1 cellular context compared by ENCODE assay signal in the genomic region with DNA sequence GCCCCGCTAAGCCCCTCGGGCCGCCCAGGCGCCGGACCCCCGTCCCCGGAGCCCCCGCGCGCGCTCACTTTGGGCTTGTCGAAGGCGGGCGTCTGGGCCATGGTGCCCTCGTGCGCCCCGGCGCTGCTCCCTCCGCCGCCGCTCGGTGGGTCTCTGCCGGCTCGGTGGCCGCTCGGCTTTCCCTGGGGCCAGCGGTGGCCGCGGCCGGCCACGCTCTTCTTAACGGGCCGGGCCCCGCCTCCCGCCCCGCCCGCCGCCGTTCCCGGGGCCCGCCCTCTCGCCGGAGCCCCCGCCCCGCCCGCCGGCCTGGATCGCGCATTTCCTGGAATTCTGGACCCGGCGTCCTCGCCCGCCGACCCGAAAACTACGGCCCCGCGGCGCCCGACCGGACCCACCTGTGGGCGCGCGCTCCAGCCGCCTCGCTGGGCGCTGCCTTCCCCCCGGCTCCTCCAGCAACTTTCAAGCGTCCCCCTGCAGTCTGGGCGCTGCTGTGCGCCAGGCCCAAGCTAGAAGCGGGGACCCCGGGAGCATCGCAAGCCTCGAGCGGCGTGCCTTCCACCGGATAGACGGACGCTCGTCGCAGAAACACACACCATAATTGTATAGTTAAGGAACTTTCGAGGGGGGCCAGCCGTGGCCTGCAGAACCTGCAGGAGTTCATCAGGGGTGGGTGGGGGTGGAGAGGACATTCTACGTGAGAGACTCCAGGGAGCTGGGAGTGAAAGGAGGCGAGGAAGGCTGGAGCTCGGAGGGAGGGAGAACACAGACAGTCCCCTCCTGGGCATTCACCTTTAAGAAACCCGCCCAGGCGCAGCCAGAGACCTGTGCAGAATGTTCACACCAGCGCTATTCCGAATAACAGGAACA.
TF ChIP-seq lines count a peak whose summit lies in the region.

TSS of gene ADA (minus strand) at position 193 of the 867 bp plus-strand sequence. CDS start at position 101, 92 bp downstream.

TF ChIP-seq in HepG2, 621 proteins besides CTCF, POLR2A, EP300 and RAD21 (continued from another document and continues in another):
- TF ChIP-seq RXRB (CRISPR knock-in tag; IDR thresholded peaks at IDR 0.05; ENCODE audit: borderline replicate concordance) (no peak), THAP8 (CRISPR knock-in tag; IDR thresholded peaks at IDR 0.05; ENCODE audit: borderline replicate concordance) (no peak), ZNF609 (CRISPR knock-in tag; IDR thresholded peaks at IDR 0.05; ENCODE audit: borderline replicate concordance) (no peak; the same call in 1 of the 2 replicates), SRSF4 (IDR thresholded peaks at IDR 0.05; ENCODE audit: low read depth, low read length, poor library complexity, severe bottlenecking) (no peak), PHF20 (CRISPR knock-in tag; IDR thresholded peaks at IDR 0.05) (0 out of 2 replicates have a peak, but pooled peaks have one; percentile 22), LCORL (IDR thresholded peaks at IDR 0.05) (no peak), LCORL (CRISPR knock-in tag; IDR thresholded peaks at IDR 0.05) (peak; percentile 38; the same call in 1 of the 2 replicates), SP1 (IDR thresholded peaks at IDR 0.05) (no peak), SP1 (CRISPR knock-in tag; IDR thresholded peaks at IDR 0.05) (peak; percentile 73), ARHGAP35 (CRISPR knock-in tag; IDR thresholded peaks at IDR 0.05; ENCODE audit: borderline replicate concordance) (peak; percentile 47; the same call in 1 of the 2 replicates), ZC3H4 (CRISPR knock-in tag; IDR thresholded peaks at IDR 0.05; ENCODE audit: borderline replicate concordance) (no peak), ZNF724P (CRISPR knock-in tag; IDR thresholded peaks at IDR 0.05; ENCODE audit: borderline replicate concordance) (no peak; the same call in 1 of the 2 replicates), ATF2 (CRISPR knock-in tag; IDR thresholded peaks at IDR 0.05) (no peak), KMT2B (CRISPR knock-in tag; IDR thresholded peaks at IDR 0.05) (peak; percentile 56; the same call in 1 of the 2 replicates), NAIF1 (CRISPR knock-in tag; IDR thresholded peaks at IDR 0.05; ENCODE audit: borderline replicate concordance) (no peak; the same call in 1 of the 2 replicates), RNF219 (CRISPR knock-in tag; IDR thresholded peaks at IDR 0.05) (no peak), ZNF577 (CRISPR knock-in tag; IDR thresholded peaks at IDR 0.05; ENCODE audit: borderline replicate concordance, low read depth) (no peak), ZNF235 (CRISPR knock-in tag; IDR thresholded peaks at IDR 0.05; ENCODE audit: borderline replicate concordance) (peak; percentile 72; the same call in 1 of the 2 replicates), ZNF607 (CRISPR knock-in tag; IDR thresholded peaks at IDR 0.05; ENCODE audit: borderline replicate concordance) (no peak), ZNF121 (CRISPR knock-in tag; IDR thresholded peaks at IDR 0.05) (no peak), CCDC6 (CRISPR knock-in tag; IDR thresholded peaks at IDR 0.05) (peak; percentile 74; the same call in 1 of the 2 replicates), REPIN1 (CRISPR knock-in tag; IDR thresholded peaks at IDR 0.05; ENCODE audit: borderline replicate concordance, low read depth) (peak; percentile 29; the same call in 1 of the 2 replicates), IRX3 (CRISPR knock-in tag; IDR thresholded peaks at IDR 0.05; ENCODE audit: borderline replicate concordance, low read depth) (0 out of 2 replicates have a peak, but pooled peaks have one; percentile 59), DNMT1 (CRISPR knock-in tag; IDR thresholded peaks at IDR 0.05) (no peak), RELA (CRISPR knock-in tag; IDR thresholded peaks at IDR 0.05) (no peak), ZNF317 (CRISPR knock-in tag; IDR thresholded peaks at IDR 0.05) (no peak), HCFC1 (IDR thresholded peaks at IDR 0.05; ENCODE audit: low read depth, low read length) (no peak), ZNF354B (CRISPR knock-in tag; IDR thresholded peaks at IDR 0.05) (no peak), ETV6 (CRISPR knock-in tag; conservative IDR thresholded peaks at IDR 0.05) (no peak), MED1 (CRISPR knock-in tag; IDR thresholded peaks at IDR 0.05) (no peak), ZNF263 (CRISPR knock-in tag; IDR thresholded peaks at IDR 0.05) (no peak), ZNF180 (CRISPR knock-in tag; IDR thresholded peaks at IDR 0.05; ENCODE audit: borderline replicate concordance, low read depth) (no peak)
- TF ChIP-seq, protein P1, sequence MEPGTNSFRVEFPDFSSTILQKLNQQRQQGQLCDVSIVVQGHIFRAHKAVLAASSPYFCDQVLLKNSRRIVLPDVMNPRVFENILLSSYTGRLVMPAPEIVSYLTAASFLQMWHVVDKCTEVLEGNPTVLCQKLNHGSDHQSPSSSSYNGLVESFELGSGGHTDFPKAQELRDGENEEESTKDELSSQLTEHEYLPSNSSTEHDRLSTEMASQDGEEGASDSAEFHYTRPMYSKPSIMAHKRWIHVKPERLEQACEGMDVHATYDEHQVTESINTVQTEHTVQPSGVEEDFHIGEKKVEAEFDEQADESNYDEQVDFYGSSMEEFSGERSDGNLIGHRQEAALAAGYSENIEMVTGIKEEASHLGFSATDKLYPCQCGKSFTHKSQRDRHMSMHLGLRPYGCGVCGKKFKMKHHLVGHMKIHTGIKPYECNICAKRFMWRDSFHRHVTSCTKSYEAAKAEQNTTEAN (CRISPR knock-in tag; conservative IDR thresholded peaks at IDR 0.05), result no peak
- TF ChIP-seq, protein P2, sequence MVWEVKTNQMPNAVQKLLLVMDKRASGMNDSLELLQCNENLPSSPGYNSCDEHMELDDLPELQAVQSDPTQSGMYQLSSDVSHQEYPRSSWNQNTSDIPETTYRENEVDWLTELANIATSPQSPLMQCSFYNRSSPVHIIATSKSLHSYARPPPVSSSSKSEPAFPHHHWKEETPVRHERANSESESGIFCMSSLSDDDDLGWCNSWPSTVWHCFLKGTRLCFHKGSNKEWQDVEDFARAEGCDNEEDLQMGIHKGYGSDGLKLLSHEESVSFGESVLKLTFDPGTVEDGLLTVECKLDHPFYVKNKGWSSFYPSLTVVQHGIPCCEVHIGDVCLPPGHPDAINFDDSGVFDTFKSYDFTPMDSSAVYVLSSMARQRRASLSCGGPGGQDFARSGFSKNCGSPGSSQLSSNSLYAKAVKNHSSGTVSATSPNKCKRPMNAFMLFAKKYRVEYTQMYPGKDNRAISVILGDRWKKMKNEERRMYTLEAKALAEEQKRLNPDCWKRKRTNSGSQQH (CRISPR knock-in tag; IDR thresholded peaks at IDR 0.05; ENCODE audit: low read depth), result no peak
- TF ChIP-seq, protein P3, sequence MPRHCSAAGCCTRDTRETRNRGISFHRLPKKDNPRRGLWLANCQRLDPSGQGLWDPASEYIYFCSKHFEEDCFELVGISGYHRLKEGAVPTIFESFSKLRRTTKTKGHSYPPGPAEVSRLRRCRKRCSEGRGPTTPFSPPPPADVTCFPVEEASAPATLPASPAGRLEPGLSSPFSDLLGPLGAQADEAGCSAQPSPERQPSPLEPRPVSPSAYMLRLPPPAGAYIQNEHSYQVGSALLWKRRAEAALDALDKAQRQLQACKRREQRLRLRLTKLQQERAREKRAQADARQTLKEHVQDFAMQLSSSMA (CRISPR knock-in tag; IDR thresholded peaks at IDR 0.05), result peak; percentile 44; the same call in 1 of the 2 replicates
- TF ChIP-seq, protein P4, sequence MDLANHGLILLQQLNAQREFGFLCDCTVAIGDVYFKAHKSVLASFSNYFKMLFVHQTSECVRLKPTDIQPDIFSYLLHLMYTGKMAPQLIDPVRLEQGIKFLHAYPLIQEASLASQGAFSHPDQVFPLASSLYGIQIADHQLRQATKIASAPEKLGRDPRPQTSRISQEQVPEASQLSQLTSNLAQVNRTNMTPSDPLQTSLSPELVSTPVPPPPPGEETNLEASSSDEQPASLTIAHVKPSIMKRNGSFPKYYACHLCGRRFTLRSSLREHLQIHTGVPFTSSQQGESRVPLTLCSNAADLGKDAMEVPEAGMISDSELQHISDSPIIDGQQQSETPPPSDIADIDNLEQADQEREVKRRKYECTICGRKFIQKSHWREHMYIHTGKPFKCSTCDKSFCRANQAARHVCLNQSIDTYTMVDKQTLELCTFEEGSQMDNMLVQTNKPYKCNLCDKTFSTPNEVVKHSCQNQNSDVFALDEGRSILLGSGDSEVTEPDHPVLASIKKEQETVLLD (CRISPR knock-in tag; IDR thresholded peaks at IDR 0.05; ENCODE audit: low read depth), result peak; percentile 88
- TF ChIP-seq, protein P5, sequence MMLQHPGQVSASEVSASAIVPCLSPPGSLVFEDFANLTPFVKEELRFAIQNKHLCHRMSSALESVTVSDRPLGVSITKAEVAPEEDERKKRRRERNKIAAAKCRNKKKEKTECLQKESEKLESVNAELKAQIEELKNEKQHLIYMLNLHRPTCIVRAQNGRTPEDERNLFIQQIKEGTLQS (CRISPR knock-in tag; IDR thresholded peaks at IDR 0.05), result no peak
